In the genomic region with DNA sequence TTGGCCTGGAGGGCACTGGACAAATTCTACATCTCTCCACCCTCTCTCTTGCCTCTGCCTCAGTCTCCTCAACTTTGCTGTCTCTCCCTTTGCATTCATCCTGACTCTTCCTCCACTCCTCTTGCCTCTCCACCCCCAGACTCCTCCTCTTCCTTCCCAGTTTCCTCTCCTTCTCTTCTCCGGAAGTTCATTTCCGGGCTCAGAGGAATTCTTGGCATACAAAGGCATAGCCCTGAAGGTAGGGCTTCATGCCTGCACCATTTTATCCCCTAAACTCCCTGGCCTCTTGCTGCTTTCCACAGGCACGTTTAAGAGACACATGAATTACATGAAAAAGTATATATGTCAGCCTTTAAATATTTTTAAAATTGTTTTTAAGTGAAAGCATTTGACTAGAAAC, we compare ENCODE assay signal across 28 cellular contexts. TPM values are rescaled to one million over a fixed set of nuclear protein-coding genes. Genes with fewer than 3 reads are reported as not detected.
DNase-seq lines count a peak whose midpoint lies in the region; ATAC-seq and TF ChIP-seq lines count a peak whose summit lies in the region.
"Had no signal": no experiment of that assay in that cellular context is flagged by ENCODE, and none has a peak within 500 bp of the region (broad histone marks: within the 10 kb centered on the region; RNA-seq: fewer than 3 reads in every experiment).

No MANE protein-coding gene starts in this region.

- H3K27me3 ChIP-seq in dorsolateral prefrontal cortex = no peaks in the 10 kb centered on the region

- TF ChIP-seq CTCF in dorsolateral prefrontal cortex (IDR thresholded peaks at IDR 0.05 in 54 of 56, conservative IDR thresholded peaks at IDR 0.05 in 2 of 56; ENCODE audit: low read depth in 1 of 56, partially characterized antibody in 56 of 56) (no peak), foreskin fibroblast (IDR thresholded peaks at IDR 0.05; ENCODE audit: low read depth, low read length) (no peak)

- H3K27ac ChIP-seq in dorsolateral prefrontal cortex = no peak overlapping the region
- H3K27ac ChIP-seq: lower lobe of right lung, neural progenitor cell had no signal

- no peak for ATAC-seq in activated T-helper 17 cell treated with anti-CD3 and anti-CD28 coated beads, Interleukin-2, amount 50 U/mL, for 72 hours (replicated peaks)
- no peak for ATAC-seq in HG03571 (IDR thresholded peaks at IDR 0.05; ENCODE audit: unreplicated experiment)
- ATAC-seq: GM12878, lower lobe of right lung, sciatic nerve had no signal

- H3K4me1 Mint-ChIP-seq in activated T-helper 17 cell treated with anti-CD3 and anti-CD28 coated beads, Interleukin-2, amount 50 U/mL, for 72 hours = peaks cover 5% of the 10 kb centered on the region
- H3K4me1 Mint-ChIP-seq: neural progenitor cell had no signal

- H3K4me3 ChIP-seq in dorsolateral prefrontal cortex = no peak overlapping the region
- no peak overlapping the region for H3K4me3 ChIP-seq in foreskin fibroblast (ENCODE audit: low read depth in 1 of 2, low read length in 2 of 2)
- H3K4me3 ChIP-seq: GM12878, lower lobe of right lung, neural progenitor cell had no signal

- intact Hi-C loops in dorsolateral prefrontal cortex (cut with DNase I) = no loop called here

- no peak overlapping the region for H3K4me3 Mint-ChIP-seq in activated T-helper 17 cell treated with anti-CD3 and anti-CD28 coated beads, Interleukin-2, amount 50 U/mL, for 72 hours
- H3K4me3 Mint-ChIP-seq: central memory CD8-positive, alpha-beta T cell; dendritic cell treated with granulocyte-macrophage colony-stimulating factor and Interleukin-4, amounts not matched to agents 40 ng/mL and 50 ng/mL, for 4 days; neural progenitor cell had no signal

- no peaks in the 10 kb centered on the region for H3K27me3 Mint-ChIP-seq in activated T-helper 17 cell treated with anti-CD3 and anti-CD28 coated beads, Interleukin-2, amount 50 U/mL, for 72 hours
- H3K27me3 Mint-ChIP-seq: central memory CD8-positive, alpha-beta T cell had no signal

- peak; percentile 72 for DNase-seq in COLO829 (ENCODE audit: low spot score)
- peak; percentile 24 for DNase-seq in H4 (ENCODE audit: low spot score)
- DNase-seq in lung microvascular endothelial cell (ENCODE audit: low read depth in 2 of 2) = peak; percentile 17 to 58
- DNase-seq in dorsolateral prefrontal cortex = no peak
- no peak for DNase-seq in foreskin fibroblast
- DNase-seq in NCI-H2107 (lab: John Stamatoyannopoulos, UW) = no peak
- DNase-seq: activated CD4-positive, alpha-beta T cell treated with anti-CD3 and anti-CD28 coated beads for 4 hours; activated gamma-delta T cell treated with Interleukin-2 at 50 U/mL for 16 hours; activated T-cell treated with anti-CD3 and anti-CD28 coated beads, Interleukin-2, amount 50 U/mL, for 1 hour; C1 segment of cervical spinal cord; Calu3; DND-41; GOT3; KG1; lower lobe of right lung; NCI-H1436; NCI-H2081 treated with DMSO at 0.1 percent for 48 hours; NCI-H446; NCI-H82; stimulated activated CD4-positive, alpha-beta T cell treated with anti-CD3 and anti-CD28 coated beads, Interleukin-15, amount 100 ng/mL, for 24 hours; stimulated activated naive CD4-positive, alpha-beta T cell treated with Interleukin-2 at 50 U/mL for 16 hours had no signal

- no peaks in the 10 kb centered on the region for H3K36me3 Mint-ChIP-seq in activated T-helper 17 cell treated with anti-CD3 and anti-CD28 coated beads, Interleukin-2, amount 50 U/mL, for 72 hours (ENCODE audit: low read depth)
- H3K36me3 Mint-ChIP-seq: neural progenitor cell had no signal

- no peaks in the 10 kb centered on the region for H3K9me3 Mint-ChIP-seq in activated T-helper 17 cell treated with anti-CD3 and anti-CD28 coated beads, Interleukin-2, amount 50 U/mL, for 72 hours
- H3K9me3 Mint-ChIP-seq: central memory CD8-positive, alpha-beta T cell; dendritic cell treated with granulocyte-macrophage colony-stimulating factor and Interleukin-4, amounts not matched to agents 40 ng/mL and 50 ng/mL, for 4 days had no signal

- peak overlapping the region; percentile 29 for H3K27ac Mint-ChIP-seq in activated T-helper 17 cell treated with anti-CD3 and anti-CD28 coated beads, Interleukin-2, amount 50 U/mL, for 72 hours
- H3K27ac Mint-ChIP-seq: dendritic cell treated with granulocyte-macrophage colony-stimulating factor and Interleukin-4, amounts not matched to agents 40 ng/mL and 50 ng/mL, for 4 days; neural progenitor cell had no signal

RNA-seq across cellular contexts. Expression of a gene that starts 10.6 kb away (rescaled TPM):
- 8.2 and 12.3 TPM in 2 replicates for total RNA-seq in H4 (2014; rRNA removed; shearing (Covaris generic))
- total RNA-seq in activated T-helper 17 cell treated with anti-CD3 and anti-CD28 coated beads, Interleukin-2, amount 50 U/mL, for 72 hours = under 1 TPM; 0.48 to 0.58 TPM
- total RNA-seq in lung microvascular endothelial cell = 0.60 and 1.7 TPM in 2 replicates
- total RNA-seq in dorsolateral prefrontal cortex = 1 to 10 TPM in 114 of 120 experiments, under 1 TPM in 6; 0.67 to 6.9 (median 3.2) TPM

RNA-seq across cellular contexts. Expression of a gene that starts 49.3 kb away (rescaled TPM):
- total RNA-seq in H4 (2014; rRNA removed; shearing (Covaris generic)) = 289 and 303 TPM in 2 replicates
- 10 to 100 TPM; 42.9 to 45.8 TPM for total RNA-seq in activated T-helper 17 cell treated with anti-CD3 and anti-CD28 coated beads, Interleukin-2, amount 50 U/mL, for 72 hours
- total RNA-seq in lung microvascular endothelial cell (59.3 and 87.4 TPM in 2 replicates), dorsolateral prefrontal cortex (100 to 1,000 TPM; 105 to 421 (median 232) TPM)

Comparison
In these comparisons a context has a peak if more than half of its experiments do, and no peak if none do; other contexts are left out.
1. DNase-seq: peak in COLO829 (single experiment), H4 (single experiment) and lung microvascular endothelial cell (2 of 2); none in dorsolateral prefrontal cortex (0 of 10), foreskin fibroblast (0 of 2) and NCI-H2107 (single experiment).